8 cellular contexts compared by ENCODE assay signal in the genomic region with DNA sequence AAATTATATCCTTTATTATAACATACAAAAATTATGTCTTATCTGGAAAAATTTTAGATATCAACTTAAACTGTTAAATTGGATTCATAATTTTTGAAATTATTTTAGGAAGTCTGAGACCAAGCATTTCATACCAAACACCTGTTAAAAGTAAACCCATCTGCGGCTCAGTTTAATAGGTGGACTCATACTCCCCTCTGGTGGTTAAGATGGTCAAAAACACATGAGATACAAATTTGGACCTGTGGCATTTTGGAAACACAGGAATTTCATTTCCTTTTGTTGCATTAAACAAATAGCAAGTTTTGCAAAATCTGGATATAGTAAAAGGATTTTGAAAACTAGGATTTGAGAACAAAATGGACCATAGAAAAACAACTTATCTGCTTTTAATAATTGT. TPM values are rescaled to one million over a fixed set of nuclear protein-coding genes. Genes with fewer than 3 reads are reported as not detected.
DNase-seq lines count a peak whose midpoint lies in the region; ATAC-seq and TF ChIP-seq lines count a peak whose summit lies in the region.

No MANE protein-coding gene starts in this region.

- intact Hi-C loops in heart right ventricle (cut with DNase I) (loop anchor here in 3 of 10 donors (10.0 kb wide), 2 partner anchors 1292 to 1592 kb away; no protein-coding TSS in a partner anchor), testis (cut with DNase I; ENCODE audit: low total_unique reads) (no loop called here)

- no peak overlapping the region for H3K4me3 ChIP-seq in heart right ventricle
- no peak overlapping the region for H3K4me3 ChIP-seq in right atrium auricular region
- H3K4me3 ChIP-seq in SJCRH30 = no peak overlapping the region
- H3K4me3 ChIP-seq in testis = no peak overlapping the region

- DNase-seq in heart right ventricle = no peak
- DNase-seq in right atrium auricular region (ENCODE audit: low spot score) = no peak
- DNase-seq in SJCRH30 = peak; percentile 19 to 76
- DNase-seq in germinal center (ENCODE audit: low spot score) = peak; percentile 15
- no peak for DNase-seq in testis
- DNase-seq in ecto neural progenitor cell (ENCODE audit: low spot score) = no peak

- peak in 1 of 8 donors; percentile 52 for ATAC-seq in heart right ventricle
- peak; percentile 58 for ATAC-seq in HG03342 (IDR thresholded peaks at IDR 0.05; ENCODE audit: unreplicated experiment)
- no peak for ATAC-seq in HG03521 (IDR thresholded peaks at IDR 0.05; ENCODE audit: unreplicated experiment)

- WGBS in heart right ventricle, 2 donors = 27 to 44% methylated on average over 1 of the region's 1 CpG
- WGBS in testis, 2 donors = 43 to 48% methylated on average over 1 of the region's 1 CpG

- no peak overlapping the region for H3K27ac ChIP-seq in heart right ventricle
- no peak overlapping the region for H3K27ac ChIP-seq in right atrium auricular region
- no peak overlapping the region for H3K27ac ChIP-seq in SJCRH30
- H3K27ac ChIP-seq in testis = no peak overlapping the region

- H3K27me3 ChIP-seq in heart right ventricle (no peaks in the 10 kb centered on the region), right atrium auricular region (no peaks in the 10 kb centered on the region), SJCRH30 (no peaks in the 10 kb centered on the region), testis (no peaks in the 10 kb centered on the region)

- no peaks in the 10 kb centered on the region for H3K36me3 ChIP-seq in heart right ventricle
- H3K36me3 ChIP-seq in right atrium auricular region = no peaks in the 10 kb centered on the region
- H3K36me3 ChIP-seq in SJCRH30 = no peaks in the 10 kb centered on the region
- H3K36me3 ChIP-seq in testis (ENCODE audit: low read depth, missing control alignments) = no peaks in the 10 kb centered on the region

- H3K4me1 ChIP-seq in heart right ventricle = no peaks in the 10 kb centered on the region
- no peaks in the 10 kb centered on the region for H3K4me1 ChIP-seq in right atrium auricular region
- no peaks in the 10 kb centered on the region for H3K4me1 ChIP-seq in SJCRH30
- no peaks in the 10 kb centered on the region for H3K4me1 ChIP-seq in testis

- peak; percentile 15 to 67 (median 57) for TF ChIP-seq CTCF in heart right ventricle (IDR thresholded peaks at IDR 0.05)
- peak in 1 of 2 donors; percentile 58 for TF ChIP-seq CTCF in right atrium auricular region (IDR thresholded peaks at IDR 0.05)
- TF ChIP-seq CTCF in testis (IDR thresholded peaks at IDR 0.05) = peak; percentile 31 to 51 (median 48)

- no peak for TF ChIP-seq POLR2A in testis (IDR thresholded peaks at IDR 0.05)

- H3K9me3 ChIP-seq in heart right ventricle = peaks cover 0 to 1% (median 0%) of the 10 kb centered on the region in 11 donors
- no peaks in the 10 kb centered on the region for H3K9me3 ChIP-seq in right atrium auricular region
- no peaks in the 10 kb centered on the region for H3K9me3 ChIP-seq in SJCRH30 (replicated peaks)
- no peaks in the 10 kb centered on the region for H3K9me3 ChIP-seq in testis

RNA-seq across cellular contexts. Expression of a gene that starts 53.7 kb away (rescaled TPM):
- total RNA-seq in heart right ventricle (10 to 100 TPM; 12.2 to 16.6 (median 14.0) TPM), right atrium auricular region (10 to 100 TPM; 18.2 to 25.4 TPM), testis (10 to 100 TPM; 41.2 to 47.4 TPM)
- polyA plus RNA-seq in heart right ventricle (1 to 10 TPM; 1.7 to 6.0 TPM), testis (ENCODE audit: insufficient read depth, low read depth, low replicate concordance) (22.4 TPM)
- 41.2 and 46.9 TPM in 2 replicates for total RNA-seq in SJCRH30 (2014; rRNA removed; shearing (Covaris generic))

Comparison
In these comparisons a context has a peak if more than half of its experiments do, and no peak if none do; other contexts are left out.
1. DNase-seq: peak in SJCRH30 (2 of 2) and germinal center (single experiment); none in heart right ventricle (0 of 2), right atrium auricular region (single experiment), testis (single experiment) and ecto neural progenitor cell (single experiment).